ENCODE assay signal across 11 cellular contexts in genomic region chr1:56816909-56817308, GRCh38. TPM values are rescaled to one million over a fixed set of nuclear protein-coding genes. Genes with fewer than 3 reads are reported as not detected.
DNase-seq lines count a peak whose midpoint lies in the region; ATAC-seq and TF ChIP-seq lines count a peak whose summit lies in the region.
"Had no signal": no experiment of that assay in that cellular context is flagged by ENCODE, and none has a peak within 500 bp of the region (broad histone marks: within the 10 kb centered on the region; RNA-seq: fewer than 3 reads in every experiment).

No MANE protein-coding gene starts in this region.

- no peaks in the 10 kb centered on the region for H3K36me3 ChIP-seq in left lung

- H3K27me3 ChIP-seq in left lung (no peaks in the 10 kb centered on the region), dorsolateral prefrontal cortex (peaks cover 0 to 9% (median 0%) of the 10 kb centered on the region in 45 donors)

- intact Hi-C loops in left lung (cut with DNase I) (no loop called here), dorsolateral prefrontal cortex (cut with DNase I) (loop anchor here in 1 of 2 donors (10.0 kb wide), 1 partner anchor 232 kb away; no protein-coding TSS in a partner anchor)

- H3K27ac ChIP-seq in left lung = no peak overlapping the region
- no peak overlapping the region for H3K27ac ChIP-seq in coronary artery
- no peak overlapping the region for H3K27ac ChIP-seq in dorsolateral prefrontal cortex

- no peak for DNase-seq in left lung
- DNase-seq in NCI-H1092 treated with DMSO at 0.1 percent for 48 hours (lab: John Stamatoyannopoulos, UW) = no peak
- DNase-seq in coronary artery (ENCODE audit: low spot score) = no peak
- no peak for DNase-seq in dorsolateral prefrontal cortex
- DNase-seq in stimulated activated CD4-positive, alpha-beta T cell treated with anti-CD3 and anti-CD28 coated beads, Interleukin-4, amount 100 ng/mL, for 1 hour = no peak
- DNase-seq: MV-4-11; naive thymus-derived CD4-positive, alpha-beta T cell; PC-3 had no signal

- H3K4me1 ChIP-seq in left lung = peaks cover 0 to 6% of the 10 kb centered on the region in 2 donors

- ATAC-seq in GM18867 (IDR thresholded peaks at IDR 0.05; ENCODE audit: unreplicated experiment) (peak; percentile 48), GM21737 (IDR thresholded peaks at IDR 0.05; ENCODE audit: unreplicated experiment) (peak; percentile 67), HG03520 (IDR thresholded peaks at IDR 0.05; ENCODE audit: unreplicated experiment) (peak; percentile 46), left lung (peak; percentile 4)
- ATAC-seq: naive thymus-derived CD4-positive, alpha-beta T cell; PC-3 had no signal

- H3K9me3 ChIP-seq in left lung = no peaks in the 10 kb centered on the region

- no peak for TF ChIP-seq CTCF in left lung (IDR thresholded peaks at IDR 0.05)
- TF ChIP-seq CTCF in coronary artery (IDR thresholded peaks at IDR 0.05) = no peak
- TF ChIP-seq CTCF in dorsolateral prefrontal cortex (IDR thresholded peaks at IDR 0.05 in 54 of 56, conservative IDR thresholded peaks at IDR 0.05 in 2 of 56; ENCODE audit: low read depth in 1 of 56, partially characterized antibody in 56 of 56) = no peak

- H3K4me3 ChIP-seq in left lung (no peak overlapping the region), coronary artery (no peak overlapping the region), dorsolateral prefrontal cortex (no peak overlapping the region)

RNA-seq across cellular contexts. Expression of gene FYB2, which starts 2.3 kb away (rescaled TPM):
- 1 to 10 TPM in 1 of 2 donors, under 1 TPM in 1; 0.87 to 1.2 TPM for total RNA-seq in left lung
- 1 to 10 TPM in 48 of 120 experiments, under 1 TPM in 67, not detected in 5; 0.20 to 2.8 (median 0.86) TPM for total RNA-seq in dorsolateral prefrontal cortex
- total RNA-seq: naive thymus-derived CD4-positive, alpha-beta T cell; PC-3 had no signal

RNA-seq across cellular contexts. Expression of gene C8A, which starts 37.7 kb away (rescaled TPM):
- not detected for total RNA-seq in left lung
- under 1 TPM in 1 of 120 experiments, not detected in 119; 0.37 TPM for total RNA-seq in dorsolateral prefrontal cortex
- total RNA-seq: naive thymus-derived CD4-positive, alpha-beta T cell; PC-3 had no signal

Comparison
In these comparisons a context has a peak if more than half of its experiments do, and no peak if none do; other contexts are left out.
1. ATAC-seq: peak in every context shown above with its lines; median percentile 67 in GM21737; 48 in GM18867; 46 in HG03520; 4 in left lung.